ENCODE assay signal across 2 cellular contexts in genomic region chr12:402127-402456, GRCh38.
TF ChIP-seq lines count a peak whose summit lies in the region.

No MANE protein-coding gene starts in this region.

TF ChIP-seq in HCT116, 20 proteins besides CTCF, POLR2A, EP300 and RAD21:
- TF ChIP-seq ELF1 (IDR thresholded peaks at IDR 0.05; ENCODE audit: borderline replicate concordance, low read depth) (no peak), ZBTB33 (IDR thresholded peaks at IDR 0.05; ENCODE audit: extremely low read depth, insufficient replicate concordance, low read length) (no peak), REST (IDR thresholded peaks at IDR 0.05; ENCODE audit: low read depth) (no peak), CEBPB (IDR thresholded peaks at IDR 0.05; ENCODE audit: low read depth) (no peak), POLR2AphosphoS5 (IDR thresholded peaks at IDR 0.05; ENCODE audit: low read depth, low read length) (no peak), YY1 (IDR thresholded peaks at IDR 0.05; ENCODE audit: extremely low read depth, insufficient replicate concordance, low read depth, low read length) (no peak), FOSL1 (IDR thresholded peaks at IDR 0.05; ENCODE audit: low read depth) (no peak), JUND (IDR thresholded peaks at IDR 0.05) (no peak), MAX (IDR thresholded peaks at IDR 0.05) (no peak), SP1 (IDR thresholded peaks at IDR 0.05; ENCODE audit: low read depth) (no peak), TCF7L2 (IDR thresholded peaks at IDR 0.05; ENCODE audit: borderline replicate concordance, extremely low read depth, insufficient read depth, insufficient read length) (no peak)

TF ChIP-seq in K562, 482 proteins besides CTCF, POLR2A, EP300 and RAD21 (continues in another document):
- TF ChIP-seq ZBTB26 (CRISPR knock-in tag; IDR thresholded peaks at IDR 0.05) = no peak
- no peak for TF ChIP-seq PATZ1 (CRISPR knock-in tag; IDR thresholded peaks at IDR 0.05; ENCODE audit: borderline replicate concordance)
- no peak for TF ChIP-seq KLF13 (tag; IDR thresholded peaks at IDR 0.05; ENCODE audit: borderline replicate concordance, low read depth)
- TF ChIP-seq FOXK1 (CRISPR knock-in tag; IDR thresholded peaks at IDR 0.05; ENCODE audit: borderline replicate concordance) = no peak
- TF ChIP-seq CREB3L1 (IDR thresholded peaks at IDR 0.05; ENCODE audit: borderline replicate concordance, low read depth) = no peak
- no peak for TF ChIP-seq E2F1 (CRISPR knock-in tag; IDR thresholded peaks at IDR 0.05)
- TF ChIP-seq ZNF696 (CRISPR knock-in tag; conservative IDR thresholded peaks at IDR 0.05) = no peak
- no peak for TF ChIP-seq KAT2B (IDR thresholded peaks at IDR 0.05; ENCODE audit: low read depth, low read length)
- TF ChIP-seq HNRNPLL (IDR thresholded peaks at IDR 0.05; ENCODE audit: low read depth, low read length, poor library complexity, severe bottlenecking) = no peak
- TF ChIP-seq NBN (IDR thresholded peaks at IDR 0.05; ENCODE audit: low read depth) = no peak
- 0 out of 2 replicates have a peak, but pooled peaks have one; percentile 10 for TF ChIP-seq NCOR1 (IDR thresholded peaks at IDR 0.05)
- no peak for TF ChIP-seq GABPB2 (CRISPR knock-in tag; conservative IDR thresholded peaks at IDR 0.05)
- TF ChIP-seq THAP7 (CRISPR knock-in tag; IDR thresholded peaks at IDR 0.05) = no peak
- TF ChIP-seq ZNF23 (CRISPR knock-in tag; IDR thresholded peaks at IDR 0.05) = no peak
- no peak for TF ChIP-seq ZNF282 (CRISPR knock-in tag; IDR thresholded peaks at IDR 0.05)
- peak; percentile 50; the same call in 1 of the 2 replicates for TF ChIP-seq C11orf30 (IDR thresholded peaks at IDR 0.05; ENCODE audit: low read depth)
- TF ChIP-seq BRF2 (IDR thresholded peaks at IDR 0.05; ENCODE audit: borderline replicate concordance, insufficient read depth, insufficient read length) = no peak
- no peak for TF ChIP-seq ZNF584 (CRISPR knock-in tag; IDR thresholded peaks at IDR 0.05; ENCODE audit: low read depth)
- TF ChIP-seq FOXJ3 (CRISPR knock-in tag; IDR thresholded peaks at IDR 0.05) = no peak
- TF ChIP-seq PCBP2 (IDR thresholded peaks at IDR 0.05; ENCODE audit: low read depth, low read length, poor library complexity, severe bottlenecking) = no peak
- no peak for TF ChIP-seq ETV5 (CRISPR knock-in tag; IDR thresholded peaks at IDR 0.05; ENCODE audit: low read depth)
- TF ChIP-seq ZNF3 (CRISPR knock-in tag; IDR thresholded peaks at IDR 0.05) = no peak
- TF ChIP-seq ZBTB17 (CRISPR knock-in tag; IDR thresholded peaks at IDR 0.05) = no peak
- no peak for TF ChIP-seq JUN (IDR thresholded peaks at IDR 0.05; ENCODE audit: borderline replicate concordance, low read depth, low read length)
- no peak for TF ChIP-seq JUN (CRISPR knock-in tag; IDR thresholded peaks at IDR 0.05; ENCODE audit: borderline replicate concordance)
- no peak for TF ChIP-seq GTF2E2 (tag; IDR thresholded peaks at IDR 0.05)
- no peak for TF ChIP-seq FOXJ2 (tag; IDR thresholded peaks at IDR 0.05)
- no peak for TF ChIP-seq NFYB (IDR thresholded peaks at IDR 0.05; ENCODE audit: extremely low read depth, insufficient read length)
- TF ChIP-seq NFE2 (IDR thresholded peaks at IDR 0.05; ENCODE audit: low read depth) = peak; percentile 31; the same call in 1 of the 2 replicates
- peak; percentile 26; the same call in 1 of the 2 replicates for TF ChIP-seq CBFA2T3 (IDR thresholded peaks at IDR 0.05)
- no peak for TF ChIP-seq ZNF57 (CRISPR knock-in tag; IDR thresholded peaks at IDR 0.05)
- no peak for TF ChIP-seq BDP1 (IDR thresholded peaks at IDR 0.05; ENCODE audit: insufficient read depth, insufficient read length)
- no peak for TF ChIP-seq ZZZ3 (IDR thresholded peaks at IDR 0.05)
- TF ChIP-seq TCF3 (CRISPR knock-in tag; IDR thresholded peaks at IDR 0.05) = peak; percentile 12; the same call in 1 of the 2 replicates
- TF ChIP-seq GTF2B (IDR thresholded peaks at IDR 0.05; ENCODE audit: extremely low read depth, insufficient read length) = no peak
- peak; percentile 39 for TF ChIP-seq SMARCA4 (IDR thresholded peaks at IDR 0.05)
- TF ChIP-seq DDX20 (tag; IDR thresholded peaks at IDR 0.05; ENCODE audit: low read depth) = no peak
- 0 out of 2 replicates have a peak, but pooled peaks have one; percentile 0 for TF ChIP-seq RAD51 (IDR thresholded peaks at IDR 0.05; ENCODE audit: borderline replicate concordance, low read depth)
- no peak for TF ChIP-seq ADNP (tag; IDR thresholded peaks at IDR 0.05)
- no peak for TF ChIP-seq TAF15 (IDR thresholded peaks at IDR 0.05; ENCODE audit: low read depth, low read length)
- no peak for TF ChIP-seq GTF2A2 (tag; IDR thresholded peaks at IDR 0.05)
- no peak for TF ChIP-seq ZKSCAN1 (IDR thresholded peaks at IDR 0.05; ENCODE audit: low read depth, low read length)
- TF ChIP-seq SMAD4 (CRISPR knock-in tag; conservative IDR thresholded peaks at IDR 0.05) = no peak
- no peak for TF ChIP-seq ZNF75A (CRISPR knock-in tag; IDR thresholded peaks at IDR 0.05)
- TF ChIP-seq EHMT2 (IDR thresholded peaks at IDR 0.05) = no peak
- TF ChIP-seq ZNF280B (CRISPR knock-in tag; IDR thresholded peaks at IDR 0.05) = no peak
- TF ChIP-seq ZNF354B (CRISPR knock-in tag; IDR thresholded peaks at IDR 0.05) = no peak
- TF ChIP-seq IRF2 (CRISPR knock-in tag; IDR thresholded peaks at IDR 0.05) = no peak
- no peak for TF ChIP-seq CC2D1A (IDR thresholded peaks at IDR 0.05)
- TF ChIP-seq RBM14 (IDR thresholded peaks at IDR 0.05; ENCODE audit: borderline replicate concordance, insufficient read depth, low read depth, low read length) = no peak
- no peak for TF ChIP-seq SMAD2 (IDR thresholded peaks at IDR 0.05; ENCODE audit: low read depth, low read length)
- TF ChIP-seq ZNF316 (IDR thresholded peaks at IDR 0.05) = peak; percentile 42; the same call in 1 of the 2 replicates
- no peak for TF ChIP-seq ZEB2 (IDR thresholded peaks at IDR 0.05)
- no peak for TF ChIP-seq ZNF124 (CRISPR knock-in tag; IDR thresholded peaks at IDR 0.05)
- TF ChIP-seq PKNOX1 (IDR thresholded peaks at IDR 0.05) = no peak
- no peak for TF ChIP-seq ZNF76 (CRISPR knock-in tag; IDR thresholded peaks at IDR 0.05; ENCODE audit: borderline replicate concordance)
- TF ChIP-seq MBD1 (CRISPR knock-in tag; IDR thresholded peaks at IDR 0.05) = no peak
- 0 out of 2 replicates have a peak, but pooled peaks have one; percentile 6 for TF ChIP-seq ARID1B (IDR thresholded peaks at IDR 0.05)
